In the genomic region with DNA sequence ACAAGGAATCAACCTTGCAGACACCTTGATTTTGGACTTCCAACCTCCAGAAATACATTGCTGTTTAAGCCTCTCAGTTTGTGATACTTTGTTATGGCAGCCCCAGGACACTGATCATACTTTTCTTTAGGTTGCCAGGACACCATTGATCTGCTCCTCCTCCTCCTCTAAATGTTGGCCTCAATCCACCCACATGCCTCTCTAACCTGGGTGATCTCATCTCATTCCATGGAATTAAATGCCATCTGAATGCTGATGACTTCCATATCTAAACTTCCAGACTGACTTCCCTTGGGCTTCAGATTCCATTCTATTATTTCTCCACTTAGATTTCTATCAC, we compare ENCODE assay signal across 14 cellular contexts. TPM values are rescaled to one million over a fixed set of nuclear protein-coding genes. Genes with fewer than 3 reads are reported as not detected.
A peak's percentile ranks its signal among the peaks of the same experiment; 100 is the strongest.
DNase-seq lines count a peak whose midpoint lies in the region; ATAC-seq, FAIRE-seq and TF ChIP-seq lines count a peak whose summit lies in the region.
"Had no signal": no experiment of that assay in that cellular context is flagged by ENCODE, and none has a peak within 500 bp of the region (broad histone marks: within the 10 kb centered on the region; RNA-seq: fewer than 3 reads in every experiment).

No MANE protein-coding gene starts in this region.

- peak overlapping the region; percentile 5; the same call in 1 of the 2 replicates for H2AK5ac ChIP-seq in IMR-90 (ENCODE audit: low read depth, low read length)

- peak overlapping the region; percentile 39 for H2BK120ac ChIP-seq in IMR-90 (ENCODE audit: low read depth, low read length)

- H3K18ac ChIP-seq in IMR-90 (ENCODE audit: low read depth, low read length): peak overlapping the region; percentile 80

- ATAC-seq in A549 (peak in 1 of 2 experiments; percentile 1; a peak in 1 of 6 replicates), IMR-90 (ENCODE audit: low read depth) (peak; percentile 4; the same call in 1 of the 2 replicates), naive B cell (ENCODE audit: low read depth in 2 of 2) (no peak)

- H3K4me3 Mint-ChIP-seq in naive B cell: peak overlapping the region in 1 of 8 donors; percentile 71

- H2BK5ac ChIP-seq in IMR-90 (ENCODE audit: low read depth, low read length, poor library complexity, severe bottlenecking): peak overlapping the region; percentile 62

- H3K4me2 ChIP-seq in A549 (peak overlapping the region; percentile 99), IMR-90 (ENCODE audit: low read depth, low read length) (no peak overlapping the region)

- no peak overlapping the region for H3K4me3 ChIP-seq in A549
- H3K4me3 ChIP-seq in IMR-90 (ENCODE audit: insufficient read depth, low read depth, low read length): no peak overlapping the region
- H3K4me3 ChIP-seq in HAP-1: no peak overlapping the region

- H3K4ac ChIP-seq in IMR-90 (ENCODE audit: low read depth, low read length): peak overlapping the region; percentile 87

- no TSS peak for BruUV-seq in IMR-90 (replicated peaks; lab: Mats Ljungman, UMichigan)

- H4K5ac ChIP-seq in IMR-90 (ENCODE audit: low read depth, low read length): peak overlapping the region; percentile 1; the same call in 1 of the 2 replicates

- H3K9ac ChIP-seq in IMR-90 (ENCODE audit: low read depth, low read length): no peak overlapping the region

- peak overlapping the region; percentile 1 to 92 (median 86) for H3K27ac Mint-ChIP-seq in naive B cell

- H3K4me1 ChIP-seq in A549 (peaks cover 79% of the 10 kb centered on the region), IMR-90 (ENCODE audit: control insufficient read depth, insufficient read depth, low read length) (peaks cover 19% of the 10 kb centered on the region), HAP-1 (peaks cover 4% of the 10 kb centered on the region; the same call in 1 of the 2 replicates)

- POLR2A ChIA-PET in A549 (lab: Yijun Ruan, JAX): no interaction called here
- POLR2A ChIA-PET in IMR-90 (lab: Charles Lee; ENCODE audit: unreplicated experiment): no interaction called here

- H3K9me3 Mint-ChIP-seq in naive B cell: no peaks in the 10 kb centered on the region
- H3K9me3 Mint-ChIP-seq: stimulated activated effector memory CD8-positive, alpha-beta T cell treated with anti-CD3 and anti-CD28 coated beads, Interleukin-12 subunit alpha, Interleukin-12 subunit beta, amount 100 ng/mL, for 72 hours had no signal

- H3K27me3 ChIP-seq in IMR-90 (ENCODE audit: control insufficient read depth, insufficient read depth, low read length) (no peaks in the 10 kb centered on the region), HAP-1 (ENCODE audit: low read depth) (no peaks in the 10 kb centered on the region)

- CTCF ChIA-PET in A549 (lab: Yijun Ruan, JAX): interaction anchor here (0.6 to 2.1 kb wide), 5 partner anchors 13 to 87 kb away, joined by 3 to 7 read pairs (median 4); partner anchors contain the start of gene PIK3C2B
- CTCF ChIA-PET in IMR-90 (lab: Yijun Ruan, JAX): no interaction called here

- H2AFZ ChIP-seq in IMR-90 (replicated peaks; ENCODE audit: low read length, poor library complexity): peak overlapping the region; percentile 1

- 0 out of 2 replicates have a peak overlapping the region, but pooled peaks have one; percentile 21 for H2BK20ac ChIP-seq in IMR-90 (ENCODE audit: low read depth, low read length)

- H3K9me1 ChIP-seq in IMR-90 (ENCODE audit: insufficient read depth, low read length): peaks cover 15% of the 10 kb centered on the region; the same call in 1 of the 2 replicates

- FAIRE-seq in A549 (lab: Jason Lieb, UNC): no peak
- FAIRE-seq: TTC549 had no signal

- in situ Hi-C loops in IMR-90 (cut with MboI; ENCODE audit: low sequenced_read_pairs): no loop called here
- in situ Hi-C loops in HAP-1 (cut with MboI; ENCODE audit: low sequenced_read_pairs): no loop called here

- H3K9me3 ChIP-seq in A549: no peaks in the 10 kb centered on the region
- H3K9me3 ChIP-seq in IMR-90 (ENCODE audit: control insufficient read depth, insufficient read depth, low read length): no peaks in the 10 kb centered on the region
- H3K9me3 ChIP-seq in HAP-1: no peaks in the 10 kb centered on the region

- DNase-seq in A549 (ENCODE audit: low read depth in 1 of 2, low spot score in 1 of 2): peak in 1 of 2 experiments; percentile 37
- DNase-seq in IMR-90: peak; percentile 52
- peak in 3 of 61 donors; percentile 5 to 14 (median 10) for DNase-seq in caudate nucleus (lab: John Stamatoyannopoulos, UW)
- DNase-seq in naive B cell: no peak
- DNase-seq in NCI-H1694 (lab: John Stamatoyannopoulos, UW): no peak
- DNase-seq in HAP-1 (ENCODE audit: low spot score in 2 of 2): no peak
- no peak for DNase-seq in NCI-H2107 (lab: John Stamatoyannopoulos, UW)
- no peak for DNase-seq in HUDEP-2 (lab: John Stamatoyannopoulos, UW; ENCODE audit: unreplicated experiment in 76 of 76)
- DNase-seq: activated naive CD4-positive, alpha-beta T cell treated with Interleukin-2 at 50 U/mL for 16 hours; AML-193; Karpas-422; NK-92 treated with Interleukin-12 subunit alpha and Interleukin-12 subunit beta, amount 100 ng/mL, for 24 hours had no signal

- TF ChIP-seq RAD21 in A549 (conservative IDR thresholded peaks at IDR 0.05 in 1 of 2, IDR thresholded peaks at IDR 0.05 in 1 of 2) (no peak), IMR-90 (IDR thresholded peaks at IDR 0.05; ENCODE audit: low read length) (no peak)

- peak overlapping the region; percentile 51; the same call in 1 of the 2 replicates for H3K23ac ChIP-seq in IMR-90 (ENCODE audit: low read depth, low read length)

- H4K91ac ChIP-seq in IMR-90 (ENCODE audit: insufficient read depth, low read depth, low read length): peak overlapping the region; percentile 14; the same call in 1 of the 2 replicates

- H4K8ac ChIP-seq in IMR-90 (ENCODE audit: low read depth in 2 of 2, low read length in 2 of 2): peak overlapping the region in 1 of 2 experiments; percentile 65; a peak in 2 of 4 replicates

- peak overlapping the region; percentile 33 for H2AK9ac ChIP-seq in IMR-90 (replicated peaks; ENCODE audit: low read depth, low read length, poor library complexity)

- H3K14ac ChIP-seq in IMR-90 (replicated peaks; ENCODE audit: low read depth, low read length): peak overlapping the region; percentile 57; the same call in 1 of the 2 replicates

- no peaks in the 10 kb centered on the region for H4K20me1 ChIP-seq in IMR-90 (ENCODE audit: insufficient read depth, low read length)

- H3K56ac ChIP-seq in IMR-90 (ENCODE audit: extremely low read depth, insufficient read depth, low read length): no peak overlapping the region

- peaks cover 0 to 6% of the 10 kb centered on the region in 2 experiments; a peak in 2 of 4 replicates for H3K79me1 ChIP-seq in IMR-90 (ENCODE audit: low read depth in 1 of 2, low read length in 2 of 2)

- intact Hi-C loops in IMR-90 (cut with micrococcal nuclease): no loop called here

- H2BK15ac ChIP-seq in IMR-90 (ENCODE audit: low read depth, low read length): 0 out of 3 replicates have a peak overlapping the region, but pooled peaks have one; percentile 28

- H3K36me3 Mint-ChIP-seq in naive B cell: no peaks in the 10 kb centered on the region

- H3K36me3 ChIP-seq in IMR-90 (ENCODE audit: control insufficient read depth, insufficient read depth, low read length): no peaks in the 10 kb centered on the region
- H3K36me3 ChIP-seq in HAP-1 (replicated peaks): peaks cover 4% of the 10 kb centered on the region; the same call in 1 of the 2 replicates

- peaks cover 34 to 48% (median 41%) of the 10 kb centered on the region in 3 donors for H3K4me1 Mint-ChIP-seq in naive B cell

- peak overlapping the region; percentile 98 to 100 for H3K27ac ChIP-seq in A549
- no peak overlapping the region; the same call in 1 of the 2 replicates for H3K27ac ChIP-seq in IMR-90 (ENCODE audit: insufficient read depth, low read length)
- peak overlapping the region; percentile 41 for H3K27ac ChIP-seq in caudate nucleus (ENCODE audit: low read depth, low read length)

- dilution Hi-C loops in IMR-90 (cut with HindIII; ENCODE audit: low sequenced_read_pairs, unreplicated experiment): no loop called here

- TF ChIP-seq POLR2A in A549 (IDR thresholded peaks at IDR 0.05; ENCODE audit: low read length) (no peak), IMR-90 (IDR thresholded peaks at IDR 0.05; ENCODE audit: low read depth, low read length) (no peak)

- no peaks in the 10 kb centered on the region for H3K27me3 Mint-ChIP-seq in naive B cell

- TF ChIP-seq EP300 in A549 (IDR thresholded peaks at IDR 0.05): no peak

- TF ChIP-seq CTCF in A549 (IDR thresholded peaks at IDR 0.05): no peak
- no peak for TF ChIP-seq CTCF in IMR-90 (conservative IDR thresholded peaks at IDR 0.05; ENCODE audit: low read depth, low read length)

TF ChIP-seq in A549, 52 proteins besides CTCF, POLR2A, EP300 and RAD21 (continues in another document):
- TF ChIP-seq RNF2 (IDR thresholded peaks at IDR 0.05; ENCODE audit: borderline replicate concordance, low read depth) (no peak), RFX5 (IDR thresholded peaks at IDR 0.05) (no peak), CBX8 (IDR thresholded peaks at IDR 0.05) (no peak)

TF ChIP-seq in IMR-90, 13 proteins besides CTCF, POLR2A, EP300 and RAD21 (continues in another document):
- TF ChIP-seq CHD1 (IDR thresholded peaks at IDR 0.05; ENCODE audit: low read depth, low read length): no peak
- TF ChIP-seq MAFK (IDR thresholded peaks at IDR 0.05; ENCODE audit: low read depth, low read length): no peak
- no peak for TF ChIP-seq MXI1 (IDR thresholded peaks at IDR 0.05; ENCODE audit: borderline replicate concordance, low read depth, low read length)

RNA-seq across cellular contexts. Expression of gene PPP1R15B, which starts 7.4 kb away (rescaled TPM):
- polyA plus RNA-seq in A549 (2011; rRNA removed): 49.1 and 51.9 TPM in 2 replicates
- 18.5 and 22.6 TPM in 2 replicates for polyA plus RNA-seq in A549 (2012; cell fraction: cytosol; rRNA removed)
- polyA plus RNA-seq in A549 (2012; cell fraction: nucleus; rRNA removed): 17.7 and 22.8 TPM in 2 replicates
- polyA plus RNA-seq in A549 (2017; fragmentation: RNase III; extraction: RNeasy Plus Mini Kit Qiagen cat#74134 plus additional on column Dnase treatment): 26.9 to 27.8 TPM (median 27.2 TPM) in 3 replicates
- 52.6 and 57.4 TPM in 2 replicates for polyA minus RNA-seq in A549 (2011; rRNA and poly(A)+ RNA removed)
- total RNA-seq in IMR-90 (2012; rRNA removed): 14.9 and 20.3 TPM in 2 replicates
- 14.4 and 15.0 TPM in 2 replicates for polyA plus RNA-seq in IMR-90 (2012; rRNA removed)
- polyA plus RNA-seq in IMR-90 (2012; cell fraction: cytosol; rRNA removed): 8.7 and 10.7 TPM in 2 replicates
- polyA plus RNA-seq in IMR-90 (2012; cell fraction: nucleus; rRNA removed; ENCODE audit: low replicate concordance): 6.9 and 17.1 TPM in 2 replicates
- polyA plus RNA-seq in naive B cell (ENCODE audit: low read depth in 6 of 6): 10 to 100 TPM; 18.5 to 39.0 (median 33.0) TPM

RNA-seq across cellular contexts. Expression of gene PLEKHA6, which starts 59.3 kb away (rescaled TPM):
- 13.0 and 16.4 TPM in 2 replicates for polyA plus RNA-seq in A549 (2011; rRNA removed)
- polyA plus RNA-seq in A549 (2012; cell fraction: cytosol; rRNA removed): 12.1 and 14.8 TPM in 2 replicates
- 54.7 and 55.1 TPM in 2 replicates for polyA plus RNA-seq in A549 (2012; cell fraction: nucleus; rRNA removed)
- polyA plus RNA-seq in A549 (2017; fragmentation: RNase III; extraction: RNeasy Plus Mini Kit Qiagen cat#74134 plus additional on column Dnase treatment): 17.9 to 26.2 TPM (median 23.4 TPM) in 3 replicates
- 12.4 and 13.0 TPM in 2 replicates for polyA minus RNA-seq in A549 (2011; rRNA and poly(A)+ RNA removed)
- total RNA-seq in IMR-90 (2012; rRNA removed): 5.0 and 8.2 TPM in 2 replicates
- 19.9 and 20.6 TPM in 2 replicates for polyA plus RNA-seq in IMR-90 (2012; rRNA removed)
- polyA plus RNA-seq in IMR-90 (2012; cell fraction: cytosol; rRNA removed): 10.7 and 13.6 TPM in 2 replicates
- 59.8 and 70.3 TPM in 2 replicates for polyA plus RNA-seq in IMR-90 (2012; cell fraction: nucleus; rRNA removed; ENCODE audit: low replicate concordance)
- under 1 TPM in 1 of 6 donors, not detected in 5; 0.09 TPM for polyA plus RNA-seq in naive B cell (ENCODE audit: low read depth in 6 of 6)

Comparison
In these comparisons a context has a peak if more than half of its experiments do, and no peak if none do; other contexts are left out.
1. RNA of gene PLEKHA6, which starts 59.3 kb away (polyA plus RNA-seq): 12.1 to 55.1 TPM in A549 and 10.7 to 70.3 TPM in IMR-90; 0.09 TPM in naive B cell; every median in the first group is over 10 times any median in the second.